ENCODE assay signal across 31 cellular contexts in the genomic region with DNA sequence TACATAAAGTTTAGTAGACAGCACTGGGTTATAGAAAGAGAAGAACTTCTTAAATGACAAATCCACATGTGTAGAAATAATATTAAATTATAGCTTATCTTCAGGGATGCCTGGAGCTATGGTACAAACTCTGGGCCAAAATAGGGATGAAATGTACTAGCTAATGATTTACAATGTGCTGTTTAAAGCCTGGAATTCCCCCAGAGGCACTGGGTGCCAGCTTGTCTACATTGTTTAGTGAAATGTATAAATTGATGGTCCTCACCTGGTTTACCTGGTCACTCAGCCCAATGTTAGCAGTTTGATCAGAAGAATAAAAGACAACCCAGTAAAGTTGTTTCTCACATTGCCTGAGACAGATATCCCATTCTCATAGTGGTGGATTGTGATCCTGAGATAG.
"Had no signal": no experiment of that assay in that cellular context is flagged by ENCODE, and none has a peak within 500 bp of the region (broad histone marks: within the 10 kb centered on the region; RNA-seq: fewer than 3 reads in every experiment).

No MANE protein-coding gene starts in this region.

- H3K9me3 ChIP-seq: adrenal gland had no signal

- H3K4me1 ChIP-seq: adrenal gland, breast epithelium had no signal

- H3K27me3 ChIP-seq: adrenal gland, breast epithelium, cardiac muscle cell had no signal

- H3K27ac ChIP-seq: adrenal gland, breast epithelium, cardiac muscle cell, coronary artery, dorsolateral prefrontal cortex, WERI-Rb-1 had no signal

- H3K36me3 ChIP-seq: adrenal gland, breast epithelium, cardiac muscle cell, WERI-Rb-1 had no signal

- ATAC-seq: activated CD4-positive, CD25-positive, alpha-beta regulatory T cell treated with anti-CD3 and anti-CD28 coated beads, Interleukin-2, amount 50 U/mL, for 24 hours; activated CD8-positive, alpha-beta memory T cell treated with anti-CD3 and anti-CD28 coated beads, Interleukin-2, amount 10 ng/mL, durations not matched to agents 7 days and 5 days; activated CD8-positive, alpha-beta T cell treated with anti-CD3 and anti-CD28 coated beads, Interleukin-2, amount 10 ng/mL, durations not matched to agents 7 days and 5 days; activated naive CD8-positive, alpha-beta T cell treated with anti-CD3 and anti-CD28 coated beads, Interleukin-2, amount 50 U/mL, for 24 hours; esophagus mucosa; T-helper 17 cell had no signal

- DNase-seq: activated B cell treated with CpG ODN at 0.5 μM for 24 hours; activated CD4-positive, alpha-beta T cell treated with anti-CD3 and anti-CD28 coated beads for 48 hours; activated CD4-positive, alpha-beta T cell treated with anti-CD3 and anti-CD28 coated beads, Interleukin-2, amount 50 U/mL, for 1 hour; activated CD4-positive, alpha-beta T cell treated with anti-CD3 and anti-CD28 coated beads, Interleukin-2, amount 50 U/mL, for 48 hours; activated CD8-positive, alpha-beta memory T cell treated with anti-CD3 and anti-CD28 coated beads, Interleukin-2, amount 10 ng/mL, durations not matched to agents 7 days and 5 days; activated CD8-positive, alpha-beta memory T cell treated with anti-CD3 and anti-CD28 coated beads, Interleukin-2, amount 50 U/mL, for 4 hours; activated CD8-positive, alpha-beta T cell treated with anti-CD3 and anti-CD28 coated beads, Interleukin-2, amount 10 ng/mL, durations not matched to agents 7 days and 5 days; activated effector memory CD4-positive, alpha-beta T cell treated with anti-CD3 and anti-CD28 coated beads, Interleukin-2, amount 50 U/mL, for 16 hours; activated naive CD4-positive, alpha-beta T cell treated with anti-CD3 and anti-CD28 coated beads for 36 hours; activated naive CD8-positive, alpha-beta T cell treated with anti-CD3 and anti-CD28 coated beads for 36 hours; activated naive CD8-positive, alpha-beta T cell treated with anti-CD3 and anti-CD28 coated beads, Interleukin-2, amount 50 U/mL, for 24 hours; activated T-cell treated with anti-CD3 and anti-CD28 coated beads, Interleukin-2, amount 50 U/mL, for 1 hour; activated T-cell treated with anti-CD3 and anti-CD28 coated beads, Interleukin-2, amount 50 U/mL, for 48 hours; adrenal gland; amygdala; aorta; central memory CD4-positive, alpha-beta T cell; dorsolateral prefrontal cortex; effector memory CD4-positive, alpha-beta T cell; endodermal cell; foreskin fibroblast; glutamatergic neuron; T-helper 1 cell; T-helper 17 cell; T1000; WERI-Rb-1 had no signal

- H3K4me3 ChIP-seq: adrenal gland, breast epithelium, cardiac muscle cell, coronary artery, dorsolateral prefrontal cortex had no signal
